In genomic region chr22:38843716-38844660, GRCh38 we compare ENCODE assay signal across 8 cellular contexts. TPM values are rescaled to one million over a fixed set of nuclear protein-coding genes. Genes with fewer than 3 reads are reported as not detected.
DNase-seq lines count a peak whose midpoint lies in the region; ATAC-seq and TF ChIP-seq lines count a peak whose summit lies in the region.

Gene NPTXR, minus strand, starts transcription at chr22:38844028.

- peak within 1 kb of the TSS in 2 of 5 donors; percentile 52 to 88 for H3K27ac ChIP-seq in adrenal gland
- H3K27ac ChIP-seq in ovary: peak within 1 kb of the TSS; percentile 64

- H3K9me3 ChIP-seq in adrenal gland (replicated peaks in 1 of 3) (no peaks in the 10 kb centered on the region), ovary (no peaks in the 10 kb centered on the region)

- ATAC-seq in GM18505 (IDR thresholded peaks at IDR 0.05; ENCODE audit: unreplicated experiment): no peak

- no peak for TF ChIP-seq EP300 in ovary (IDR thresholded peaks at IDR 0.05)

- TF ChIP-seq POLR2A in adrenal gland (IDR thresholded peaks at IDR 0.05) (peak; percentile 68 to 77), ovary (IDR thresholded peaks at IDR 0.05) (peak; percentile 31), GM18505 (IDR thresholded peaks at IDR 0.05; ENCODE audit: borderline replicate concordance, extremely low read depth, insufficient read depth, insufficient read length) (no peak)

- intact Hi-C loops in adrenal gland (cut with DNase I): loop anchor here (5.0 to 10.0 kb wide), 2 partner anchors 69 to 77 kb away; no protein-coding TSS in a partner anchor
- intact Hi-C loops in cardiac septum (cut with DNase I): loop anchor here (2.0 kb wide), 1 partner anchor 75 kb away; no protein-coding TSS in a partner anchor
- intact Hi-C loops in ovary (cut with DNase I): loop anchor here in 3 of 4 donors (5.0 to 10.0 kb wide), 3 partner anchors 57 to 72 kb away; no protein-coding TSS in a partner anchor
- intact Hi-C loops in posterior vena cava (cut with DNase I): loop anchor here (5.0 to 10.0 kb wide), 2 partner anchors 69 to 77 kb away; no protein-coding TSS in a partner anchor

- WGBS in adrenal gland, 4 donors: 1 to 39% (median 15%) methylated on average over 3 to 109 of the region's 109 CpGs
- 1 to 5% (median 1%) methylated on average over 37 to 98 of the region's 109 CpGs for WGBS in ovary, 3 donors

- H3K27me3 ChIP-seq in adrenal gland (no peaks in the 10 kb centered on the region), ovary (no peaks in the 10 kb centered on the region)

- peak within 1 kb of the TSS in 1 of 4 donors; percentile 62 for H3K4me3 ChIP-seq in adrenal gland
- H3K4me3 ChIP-seq in ovary: peak within 1 kb of the TSS; percentile 36

- TF ChIP-seq CTCF in adrenal gland (IDR thresholded peaks at IDR 0.05) (no peak), ovary (IDR thresholded peaks at IDR 0.05) (no peak)

- H3K36me3 ChIP-seq in adrenal gland (replicated peaks in 1 of 2) (no peaks in the 10 kb centered on the region), ovary (no peaks in the 10 kb centered on the region)

- H3K4me1 ChIP-seq in adrenal gland (replicated peaks in 1 of 2): peaks cover 3 to 11% of the 10 kb centered on the region in 2 donors
- H3K4me1 ChIP-seq in ovary (ENCODE audit: insufficient read depth): no peaks in the 10 kb centered on the region

- peak; percentile 60 for DNase-seq in stimulated activated CD4-positive, alpha-beta T cell treated with anti-CD3 and anti-CD28 coated beads, Interleukin-15, amount 100 ng/mL, for 24 hours
- DNase-seq in stimulated activated CD4-positive, alpha-beta T cell treated with anti-CD3 and anti-CD28 coated beads, Interleukin-2, amount 100 ng/mL, for 48 hours: no peak
- peak; percentile 81 for DNase-seq in RPMI8226
- DNase-seq in adrenal gland: peak; percentile 51 to 75 (median 64)
- DNase-seq in cardiac septum (ENCODE audit: low spot score): peak; percentile 81
- DNase-seq in ovary: peak; percentile 57 to 78 (median 70)
- DNase-seq in posterior vena cava (ENCODE audit: low spot score): no peak

RNA-seq across cellular contexts. Expression of gene NPTXR, which starts in this region (rescaled TPM):
- total RNA-seq in adrenal gland (10 to 100 TPM in 7 of 8 donors, 1 to 10 TPM in 1; 6.9 to 26.9 (median 13.4) TPM), cardiac septum (23.5 TPM), ovary (10 to 100 TPM in 5 of 7 donors, 1 to 10 TPM in 2; 5.2 to 23.1 (median 15.4) TPM), posterior vena cava (1 to 10 TPM; 8.3 to 8.4 TPM)
- polyA plus RNA-seq in adrenal gland (1 to 10 TPM; 3.4 to 4.7 (median 4.4) TPM), ovary (1 to 10 TPM; 5.3 to 6.3 TPM)

Comparison
In these comparisons a context has a peak if more than half of its experiments do, and no peak if none do; other contexts are left out.
1. DNase-seq: peak in stimulated activated CD4-positive, alpha-beta T cell treated with anti-CD3 and anti-CD28 coated beads, Interleukin-15, amount 100 ng/mL, for 24 hours (single experiment), RPMI8226 (single experiment), adrenal gland (7 of 7), cardiac septum (single experiment) and ovary (5 of 5); none in stimulated activated CD4-positive, alpha-beta T cell treated with anti-CD3 and anti-CD28 coated beads, Interleukin-2, amount 100 ng/mL, for 48 hours (0 of 2) and posterior vena cava (single experiment).